14 cellular contexts compared by ENCODE assay signal in genomic region chrX:149908308-149908707, GRCh38. TPM values are rescaled to one million over a fixed set of nuclear protein-coding genes. Genes with fewer than 3 reads are reported as not detected.
DNase-seq lines count a peak whose midpoint lies in the region; ATAC-seq and TF ChIP-seq lines count a peak whose summit lies in the region.
"Had no signal": no experiment of that assay in that cellular context is flagged by ENCODE, and none has a peak within 500 bp of the region (broad histone marks: within the 10 kb centered on the region; RNA-seq: fewer than 3 reads in every experiment).

No MANE protein-coding gene starts in this region.

- no peaks in the 10 kb centered on the region for H3K9me3 ChIP-seq in OCI-LY3 (ENCODE audit: insufficient read depth, low read length)
- H3K9me3 ChIP-seq: Caco-2, suprapubic skin had no signal

- H4K20me1 ChIP-seq in OCI-LY3 (ENCODE audit: insufficient read depth, low read length) = no peaks in the 10 kb centered on the region

- no peaks in the 10 kb centered on the region for H3K27me3 ChIP-seq in OCI-LY3 (ENCODE audit: low read depth, low read length)
- no peaks in the 10 kb centered on the region for H3K27me3 ChIP-seq in foreskin keratinocyte
- H3K27me3 ChIP-seq: suprapubic skin had no signal

- no peaks in the 10 kb centered on the region for H3K79me2 ChIP-seq in OCI-LY3 (ENCODE audit: low read length)

- no peak overlapping the region for H3K4me3 Mint-ChIP-seq in nephron progenitor cell
- H3K4me3 Mint-ChIP-seq: activated CD4-positive, alpha-beta memory T cell treated with anti-CD3 and anti-CD28 coated beads for 36 hours had no signal

- H3K4me3 ChIP-seq in OCI-LY3 (ENCODE audit: low read length) = 0 out of 2 replicates have a peak overlapping the region, but pooled peaks have one; percentile 17
- H3K4me3 ChIP-seq: suprapubic skin had no signal

- H3K27ac ChIP-seq in OCI-LY3 (ENCODE audit: low read length) = peak overlapping the region; percentile 16; the same call in 1 of the 2 replicates
- H3K27ac ChIP-seq in foreskin keratinocyte = no peak overlapping the region
- H3K27ac ChIP-seq: suprapubic skin had no signal

- no peaks in the 10 kb centered on the region for H3K36me3 ChIP-seq in OCI-LY3 (replicated peaks; ENCODE audit: low read depth, low read length)
- H3K36me3 ChIP-seq: suprapubic skin had no signal

- peaks cover 25% of the 10 kb centered on the region for H3K4me1 Mint-ChIP-seq in nephron progenitor cell

- H3K4me1 ChIP-seq in OCI-LY3 (ENCODE audit: low read length) (peaks cover 39% of the 10 kb centered on the region), foreskin keratinocyte (peaks cover 3% of the 10 kb centered on the region)
- H3K4me1 ChIP-seq: Caco-2, suprapubic skin had no signal

- H3K36me3 Mint-ChIP-seq in nephron progenitor cell (ENCODE audit: low read depth) = no peaks in the 10 kb centered on the region
- H3K36me3 Mint-ChIP-seq: activated CD4-positive, alpha-beta memory T cell treated with anti-CD3 and anti-CD28 coated beads for 36 hours had no signal

- TF ChIP-seq CTCF in OCI-LY3 (IDR thresholded peaks at IDR 0.05; ENCODE audit: low read depth, low read length) (no peak), nephron progenitor cell (IDR thresholded peaks at IDR 0.05) (no peak), foreskin keratinocyte (conservative IDR thresholded peaks at IDR 0.05) (no peak)

- H3K4me2 ChIP-seq in OCI-LY3 (ENCODE audit: low read length) = peak overlapping the region; percentile 61

- no peak overlapping the region for H3K27ac Mint-ChIP-seq in nephron progenitor cell
- H3K27ac Mint-ChIP-seq: activated CD4-positive, alpha-beta memory T cell treated with anti-CD3 and anti-CD28 coated beads for 36 hours had no signal

- no peak overlapping the region for H2AFZ ChIP-seq in OCI-LY3 (ENCODE audit: low read depth, low read length)

- H3K9ac ChIP-seq in OCI-LY3 (ENCODE audit: low read length) = no peak overlapping the region

- ATAC-seq in GM18867 (IDR thresholded peaks at IDR 0.05; ENCODE audit: unreplicated experiment) = peak; percentile 65
- peak; percentile 51 for ATAC-seq in GM21528 (IDR thresholded peaks at IDR 0.05; ENCODE audit: low FRiP score, unreplicated experiment)
- peak; percentile 38 for ATAC-seq in HG03064 (IDR thresholded peaks at IDR 0.05; ENCODE audit: low read depth, unreplicated experiment)
- no peak for ATAC-seq in HG02970 (IDR thresholded peaks at IDR 0.05; ENCODE audit: low FRiP score, unreplicated experiment)
- no peak for ATAC-seq in foreskin keratinocyte

- H3K27me3 Mint-ChIP-seq in nephron progenitor cell (ENCODE audit: low read depth, poor library complexity) = no peaks in the 10 kb centered on the region
- H3K27me3 Mint-ChIP-seq: activated CD4-positive, alpha-beta memory T cell treated with anti-CD3 and anti-CD28 coated beads for 36 hours had no signal

- no peak for DNase-seq in GOT3 (lab: John Stamatoyannopoulos, UW)
- no peak for DNase-seq in nephron progenitor cell
- DNase-seq in foreskin keratinocyte = no peak
- DNase-seq: activated CD4-positive, alpha-beta memory T cell treated with anti-CD3 and anti-CD28 coated beads for 36 hours; Caco-2; hypothalamus; kidney glomerular epithelial cell; NCI-H748 treated with DMSO at 0.1 percent for 48 hours had no signal

- H3K9me3 Mint-ChIP-seq in nephron progenitor cell = peaks cover 58% of the 10 kb centered on the region

RNA-seq across cellular contexts. Expression of gene HSFX4, which starts 21.1 kb away (rescaled TPM):
- total RNA-seq in foreskin keratinocyte = not detected in 2 replicates
- polyA plus RNA-seq in foreskin keratinocyte = not detected in 2 replicates
- total RNA-seq: activated CD4-positive, alpha-beta memory T cell treated with anti-CD3 and anti-CD28 coated beads for 36 hours; Caco-2; suprapubic skin had no signal

RNA-seq across cellular contexts. Expression of gene MAGEA8, which starts 27.3 kb away (rescaled TPM):
- total RNA-seq in foreskin keratinocyte = not detected in 2 replicates
- not detected in 2 replicates for polyA plus RNA-seq in foreskin keratinocyte
- total RNA-seq: activated CD4-positive, alpha-beta memory T cell treated with anti-CD3 and anti-CD28 coated beads for 36 hours; Caco-2; suprapubic skin had no signal

RNA-seq across cellular contexts. Expression of gene EOLA2, which starts 30.0 kb away (rescaled TPM):
- 20.7 and 22.5 TPM in 2 replicates for total RNA-seq in foreskin keratinocyte
- polyA plus RNA-seq in foreskin keratinocyte = 32.9 and 34.1 TPM in 2 replicates

Comparison
In these comparisons a context has a peak if more than half of its experiments do, and no peak if none do; other contexts are left out.
1. ATAC-seq: peak in GM18867 (single experiment), GM21528 (single experiment) and HG03064 (single experiment); none in HG02970 (single experiment) and foreskin keratinocyte (single experiment).